In the genomic region with DNA sequence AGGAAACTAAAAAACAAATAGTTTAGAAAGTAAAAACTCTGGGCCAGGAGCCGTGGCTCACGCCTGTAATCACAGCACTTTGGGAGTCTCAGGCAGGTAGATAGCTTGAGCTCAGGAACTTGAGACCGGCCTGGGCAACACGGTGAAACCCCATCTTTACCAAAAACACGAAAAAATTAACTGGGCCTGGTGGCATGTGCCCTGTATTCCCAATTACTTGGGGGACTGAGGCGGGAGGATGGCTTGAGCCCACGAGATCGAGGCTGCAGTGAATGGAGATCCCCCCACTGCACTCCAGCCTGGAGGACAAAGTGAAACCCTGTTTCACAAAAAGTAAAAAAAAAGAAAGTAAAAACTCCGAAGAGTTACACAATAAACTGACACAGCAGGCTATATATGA, we compare ENCODE assay signal across 1 cellular context.
TF ChIP-seq lines count a peak whose summit lies in the region.

No MANE protein-coding gene starts in this region.

TF ChIP-seq in K562, 482 proteins besides CTCF, POLR2A, EP300 and RAD21:
- TF ChIP-seq, protein P1, sequence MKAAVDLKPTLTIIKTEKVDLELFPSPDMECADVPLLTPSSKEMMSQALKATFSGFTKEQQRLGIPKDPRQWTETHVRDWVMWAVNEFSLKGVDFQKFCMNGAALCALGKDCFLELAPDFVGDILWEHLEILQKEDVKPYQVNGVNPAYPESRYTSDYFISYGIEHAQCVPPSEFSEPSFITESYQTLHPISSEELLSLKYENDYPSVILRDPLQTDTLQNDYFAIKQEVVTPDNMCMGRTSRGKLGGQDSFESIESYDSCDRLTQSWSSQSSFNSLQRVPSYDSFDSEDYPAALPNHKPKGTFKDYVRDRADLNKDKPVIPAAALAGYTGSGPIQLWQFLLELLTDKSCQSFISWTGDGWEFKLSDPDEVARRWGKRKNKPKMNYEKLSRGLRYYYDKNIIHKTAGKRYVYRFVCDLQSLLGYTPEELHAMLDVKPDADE (conservative IDR thresholded peaks at IDR 0.05; ENCODE audit: control insufficient read depth, low read depth, low read length), result no peak
- TF ChIP-seq, protein P2, sequence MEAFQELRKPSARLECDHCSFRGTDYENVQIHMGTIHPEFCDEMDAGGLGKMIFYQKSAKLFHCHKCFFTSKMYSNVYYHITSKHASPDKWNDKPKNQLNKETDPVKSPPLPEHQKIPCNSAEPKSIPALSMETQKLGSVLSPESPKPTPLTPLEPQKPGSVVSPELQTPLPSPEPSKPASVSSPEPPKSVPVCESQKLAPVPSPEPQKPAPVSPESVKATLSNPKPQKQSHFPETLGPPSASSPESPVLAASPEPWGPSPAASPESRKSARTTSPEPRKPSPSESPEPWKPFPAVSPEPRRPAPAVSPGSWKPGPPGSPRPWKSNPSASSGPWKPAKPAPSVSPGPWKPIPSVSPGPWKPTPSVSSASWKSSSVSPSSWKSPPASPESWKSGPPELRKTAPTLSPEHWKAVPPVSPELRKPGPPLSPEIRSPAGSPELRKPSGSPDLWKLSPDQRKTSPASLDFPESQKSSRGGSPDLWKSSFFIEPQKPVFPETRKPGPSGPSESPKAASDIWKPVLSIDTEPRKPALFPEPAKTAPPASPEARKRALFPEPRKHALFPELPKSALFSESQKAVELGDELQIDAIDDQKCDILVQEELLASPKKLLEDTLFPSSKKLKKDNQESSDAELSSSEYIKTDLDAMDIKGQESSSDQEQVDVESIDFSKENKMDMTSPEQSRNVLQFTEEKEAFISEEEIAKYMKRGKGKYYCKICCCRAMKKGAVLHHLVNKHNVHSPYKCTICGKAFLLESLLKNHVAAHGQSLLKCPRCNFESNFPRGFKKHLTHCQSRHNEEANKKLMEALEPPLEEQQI (IDR thresholded peaks at IDR 0.05), result peak; percentile 66; the same call in 1 of the 2 replicates
